In the genomic region with DNA sequence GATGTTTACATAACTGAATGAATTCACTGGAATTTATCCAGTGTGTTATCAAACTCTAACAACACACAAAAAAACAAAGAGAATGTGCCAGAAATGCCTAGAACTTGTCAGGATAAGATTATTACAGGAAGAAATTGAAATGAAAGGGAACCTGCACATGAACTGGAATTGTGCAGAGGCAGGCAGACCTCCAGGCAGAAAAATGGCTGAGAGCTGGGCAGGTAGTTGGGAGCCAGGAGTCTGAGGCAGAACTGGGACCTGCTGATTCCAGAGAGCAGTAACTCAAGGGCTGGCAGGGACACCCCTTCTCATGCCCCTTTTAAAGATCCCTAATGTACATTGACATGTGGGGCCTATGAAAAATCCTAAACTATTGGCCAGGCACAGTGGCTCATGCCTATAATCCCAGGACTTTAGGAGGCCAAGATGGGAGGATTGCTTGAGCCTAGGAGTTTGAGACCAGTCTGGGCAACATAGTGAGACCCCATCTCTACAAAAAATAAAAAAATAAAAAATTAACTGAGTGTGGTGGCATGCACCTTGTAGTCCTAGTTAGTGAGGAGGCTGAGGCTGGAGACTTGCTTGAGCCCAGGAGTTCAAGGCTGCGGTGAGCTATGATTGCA, we compare ENCODE assay signal across 8 cellular contexts. TPM values are rescaled to one million over a fixed set of nuclear protein-coding genes. Genes with fewer than 3 reads are reported as not detected.
A peak's percentile ranks its signal among the peaks of the same experiment; 100 is the strongest.
DNase-seq lines count a peak whose midpoint lies in the region; ATAC-seq and TF ChIP-seq lines count a peak whose summit lies in the region.

No MANE protein-coding gene starts in this region.

- H3K4me3 ChIP-seq in OCI-LY1 (ENCODE audit: low read depth, low read length, poor library complexity, severe bottlenecking) (peak overlapping the region; percentile 81), endocrine pancreas (ENCODE audit: control insufficient read depth, insufficient read depth, low read length) (peak overlapping the region; percentile 90), osteoblast (ENCODE audit: insufficient read depth, low read length) (peak overlapping the region; percentile 79)

- peak overlapping the region; percentile 94 for H3K4me3 Mint-ChIP-seq in CD4-positive, alpha-beta T cell

- H3K9me3 Mint-ChIP-seq in CD4-positive, alpha-beta T cell = no peaks in the 10 kb centered on the region

- H3K27me3 Mint-ChIP-seq in CD4-positive, alpha-beta T cell = no peaks in the 10 kb centered on the region

- H3K9me3 ChIP-seq in CD4-positive, alpha-beta T cell (ENCODE audit: control insufficient read depth, low read length) = no peaks in the 10 kb centered on the region
- H3K9me3 ChIP-seq in OCI-LY1 (ENCODE audit: low read length) = no peaks in the 10 kb centered on the region
- H3K9me3 ChIP-seq in endocrine pancreas (ENCODE audit: control insufficient read depth, low read length) = no peaks in the 10 kb centered on the region
- no peaks in the 10 kb centered on the region for H3K9me3 ChIP-seq in osteoblast (ENCODE audit: low read depth, low read length)

- H3K27me3 ChIP-seq in CD4-positive, alpha-beta T cell (ENCODE audit: control insufficient read depth, insufficient read depth, low read length) = no peaks in the 10 kb centered on the region
- H3K27me3 ChIP-seq in OCI-LY1 (ENCODE audit: insufficient read depth, low read length) = no peaks in the 10 kb centered on the region
- H3K27me3 ChIP-seq in endocrine pancreas (ENCODE audit: control insufficient read depth, insufficient read depth, low read length) = no peaks in the 10 kb centered on the region
- H3K27me3 ChIP-seq in osteoblast (ENCODE audit: insufficient read depth, low read length) = no peaks in the 10 kb centered on the region

- POLR2A ChIA-PET in CD4-positive, alpha-beta T cell (lab: Charles Lee) = interaction anchor here (0.7 to 3.3 kb wide), 25 partner anchors 7 to 576 kb away, joined by 3 to 43 read pairs (median 5); a partner anchor contains a TSS

- H3K4me2 ChIP-seq in OCI-LY1 (ENCODE audit: low read length) = peak overlapping the region; percentile 84
- H3K4me2 ChIP-seq in osteoblast (ENCODE audit: insufficient read depth, low read length) = peak overlapping the region; percentile 93

- peaks cover 22% of the 10 kb centered on the region for H3K79me2 ChIP-seq in OCI-LY1 (ENCODE audit: insufficient read depth, low read length)
- no peaks in the 10 kb centered on the region for H3K79me2 ChIP-seq in osteoblast (ENCODE audit: insufficient read depth, low read length)

- DNase-seq in CD4-positive, alpha-beta T cell = no peak
- DNase-seq in osteoblast (ENCODE audit: insufficient read length, low spot score, missing footprints) = peak; percentile 55
- no peak for DNase-seq in GM20000 (ENCODE audit: low spot score)

- ATAC-seq in CD4-positive, alpha-beta T cell (ENCODE audit: poor library complexity) = no peak
- ATAC-seq in GM21423 (IDR thresholded peaks at IDR 0.05; ENCODE audit: unreplicated experiment) = no peak
- ATAC-seq in HG03159 (IDR thresholded peaks at IDR 0.05; ENCODE audit: unreplicated experiment) = no peak
- no peak for ATAC-seq in HG03442 (IDR thresholded peaks at IDR 0.05; ENCODE audit: unreplicated experiment)

- H2AFZ ChIP-seq in OCI-LY1 (ENCODE audit: low read length) = no peak overlapping the region
- H2AFZ ChIP-seq in osteoblast (ENCODE audit: low read length) = peak overlapping the region; percentile 91

- CTCF ChIA-PET in CD4-positive, alpha-beta T cell (lab: Charles Lee) = no interaction called here

- H4K20me1 ChIP-seq in OCI-LY1 (ENCODE audit: insufficient read depth, low read length) (no peaks in the 10 kb centered on the region), osteoblast (ENCODE audit: insufficient read depth, low read length) (no peaks in the 10 kb centered on the region)

- peaks cover 25% of the 10 kb centered on the region for H3K36me3 Mint-ChIP-seq in CD4-positive, alpha-beta T cell (ENCODE audit: low read depth)

- H3K27ac Mint-ChIP-seq in CD4-positive, alpha-beta T cell = peak overlapping the region; percentile 98

- no peaks in the 10 kb centered on the region for H3F3A ChIP-seq in OCI-LY1 (ENCODE audit: insufficient read depth, low read length)

- H3K9me2 ChIP-seq in OCI-LY1 (ENCODE audit: low read depth, low read length) = no peaks in the 10 kb centered on the region

- H3K27ac ChIP-seq in CD4-positive, alpha-beta T cell (ENCODE audit: low read depth, low read length) = peak overlapping the region; percentile 78
- peak overlapping the region; percentile 85 for H3K27ac ChIP-seq in OCI-LY1 (ENCODE audit: low read depth, low read length, poor library complexity, severe bottlenecking)
- peak overlapping the region; percentile 60 for H3K27ac ChIP-seq in osteoblast (ENCODE audit: low read depth, low read length)

- H3K4me1 ChIP-seq in OCI-LY1 (ENCODE audit: insufficient read depth, low read length, severe bottlenecking) (peaks cover 73% of the 10 kb centered on the region), endocrine pancreas (ENCODE audit: control insufficient read depth, insufficient read depth, low read length) (no peaks in the 10 kb centered on the region), osteoblast (ENCODE audit: insufficient read depth, low read length) (peaks cover 11% of the 10 kb centered on the region)

- TF ChIP-seq CTCF in CD4-positive, alpha-beta T cell (IDR thresholded peaks at IDR 0.05) = no peak
- TF ChIP-seq CTCF in OCI-LY1 (IDR thresholded peaks at IDR 0.05; ENCODE audit: low read length) (no peak), osteoblast (IDR thresholded peaks at IDR 0.05; ENCODE audit: extremely low read depth, low read depth, low read length) (no peak), GM20000 (IDR thresholded peaks at IDR 0.05; ENCODE audit: extremely low read depth, missing control alignments) (no peak)

- H3K9ac ChIP-seq in OCI-LY1 (ENCODE audit: low read length) (peak overlapping the region; percentile 83), endocrine pancreas (ENCODE audit: control insufficient read depth, insufficient read depth, low read length) (peak overlapping the region; percentile 54)

- intact Hi-C loops in CD4-positive, alpha-beta T cell (cut with DNase I, micrococcal nuclease) = loop anchor here in 1 of 2 experiments (5.0 kb wide), 1 partner anchor 492 kb away; a partner anchor contains a TSS

- H3K36me3 ChIP-seq in OCI-LY1 (ENCODE audit: insufficient read depth, low read length) (peaks cover 28% of the 10 kb centered on the region), endocrine pancreas (ENCODE audit: control insufficient read depth, insufficient read depth, low read length) (no peaks in the 10 kb centered on the region), osteoblast (ENCODE audit: insufficient read depth, low read length) (peaks cover 9% of the 10 kb centered on the region)

- H3K4me1 Mint-ChIP-seq in CD4-positive, alpha-beta T cell (ENCODE audit: low read depth) = peaks cover 65% of the 10 kb centered on the region

RNA-seq across cellular contexts. Expression of a gene that starts 0.7 kb away (rescaled TPM):
- total RNA-seq in CD4-positive, alpha-beta T cell = 10 to 100 TPM; 59.4 to 63.7 TPM
- total RNA-seq in osteoblast = 15.3 and 15.9 TPM in 2 replicates

RNA-seq across cellular contexts. Expression of a gene that starts 5.1 kb away (rescaled TPM):
- total RNA-seq in CD4-positive, alpha-beta T cell = 10 to 100 TPM; 51.2 to 55.1 TPM
- total RNA-seq in osteoblast = under 0.01 and 0.36 TPM in 2 replicates

Comparison
In these comparisons a context has a peak if more than half of its experiments do, and no peak if none do; other contexts are left out.
1. RNA of a gene that starts 5.1 kb away (total RNA-seq): 51.2 to 55.1 TPM in CD4-positive, alpha-beta T cell; under 0.01 to 0.36 TPM in osteoblast; every median in the first group is over 10 times any median in the second.
2. Peak in every context shown above with its lines, with median percentiles within 50 percentile points of each other: H3K27ac ChIP-seq and H3K4me3 ChIP-seq.